Comparison of ENCODE assay signal across 9 cellular contexts in genomic region chr17:81370304-81370703, GRCh38.
"Had no signal": no experiment of that assay in that cellular context is flagged by ENCODE, and none has a peak within 500 bp of the region (broad histone marks: within the 10 kb centered on the region; RNA-seq: fewer than 3 reads in every experiment).

No MANE protein-coding gene starts in this region.

- H2AFZ ChIP-seq: GM23248 had no signal

- H3K4me1 ChIP-seq: HAP-1 had no signal

- H3K36me3 ChIP-seq: HAP-1 had no signal

- DNase-seq: GM23248, GOT3, H7, HFFc6, KG1 had no signal

- H3K27ac ChIP-seq: GM23248 had no signal

- ATAC-seq: HCT116, K562 had no signal

- H3K9ac ChIP-seq: GM23248 had no signal

- H3K9me3 ChIP-seq: HAP-1 had no signal

- H3K9me3 Mint-ChIP-seq: HFFc6 had no signal

- H3K4me3 Mint-ChIP-seq: HFFc6 had no signal

- H3K4me3 ChIP-seq: GM23248, HAP-1, K562 had no signal

- FAIRE-seq: HTR-8/SVneo, K562 had no signal

- H3K27ac Mint-ChIP-seq: HFFc6 had no signal
